Comparison of ENCODE assay signal across 13 cellular contexts in genomic region chr10:81920213-81920829, GRCh38. TPM values are rescaled to one million over a fixed set of nuclear protein-coding genes. Genes with fewer than 3 reads are reported as not detected.
DNase-seq lines count a peak whose midpoint lies in the region; ATAC-seq, FAIRE-seq and TF ChIP-seq lines count a peak whose summit lies in the region.
"Had no signal": no experiment of that assay in that cellular context is flagged by ENCODE, and none has a peak within 500 bp of the region (broad histone marks: within the 10 kb centered on the region; RNA-seq: fewer than 3 reads in every experiment).

No MANE protein-coding gene starts in this region.

- H3K4me3 ChIP-seq in astrocyte (ENCODE audit: insufficient read depth, low read depth, low read length) (no peak overlapping the region), retinal pigment epithelial cell (ENCODE audit: low read length) (no peak overlapping the region)
- H3K4me3 ChIP-seq: SK-N-MC had no signal

- H3K27ac ChIP-seq in astrocyte (ENCODE audit: low read depth, low read length) (no peak overlapping the region), caudate nucleus (ENCODE audit: low read depth, low read length) (no peak overlapping the region)
- H3K27ac ChIP-seq: SK-N-MC had no signal

- no peak for FAIRE-seq in astrocyte (lab: Jason Lieb, UNC)

- no peak overlapping the region for H3K27ac Mint-ChIP-seq in activated naive CD4-positive, alpha-beta T cell treated with anti-CD3 and anti-CD28 coated beads, Interleukin-2, amount 10 ng/mL, durations not matched to agents 7 days and 5 days
- no peak overlapping the region for H3K27ac Mint-ChIP-seq in astrocyte (ENCODE audit: unreplicated experiment)
- H3K27ac Mint-ChIP-seq: CD8-positive, alpha-beta T cell had no signal

- H3K9ac ChIP-seq in astrocyte (ENCODE audit: low read length) = no peak overlapping the region

- in situ Hi-C loops in G401 (cut with HindIII; ENCODE audit: low sequenced_read_pairs) = no loop called here

- no peaks in the 10 kb centered on the region for H3K79me2 ChIP-seq in astrocyte (ENCODE audit: insufficient read depth, low read length)

- no peaks in the 10 kb centered on the region for H3K36me3 Mint-ChIP-seq in activated naive CD4-positive, alpha-beta T cell treated with anti-CD3 and anti-CD28 coated beads, Interleukin-2, amount 10 ng/mL, durations not matched to agents 7 days and 5 days
- no peaks in the 10 kb centered on the region for H3K36me3 Mint-ChIP-seq in astrocyte (ENCODE audit: low read depth, unreplicated experiment)
- H3K36me3 Mint-ChIP-seq: CD8-positive, alpha-beta T cell had no signal

- CTCF ChIA-PET in activated naive CD4-positive, alpha-beta T cell treated with anti-CD3 and anti-CD28 coated beads, Interleukin-2, amount 10 ng/mL, durations not matched to agents 7 days and 5 days (lab: Charles Lee) = no interaction called here

- H3K27me3 ChIP-seq in astrocyte (ENCODE audit: insufficient read depth, low read length) = no peaks in the 10 kb centered on the region

- no peaks in the 10 kb centered on the region for H3K4me1 Mint-ChIP-seq in activated naive CD4-positive, alpha-beta T cell treated with anti-CD3 and anti-CD28 coated beads, Interleukin-2, amount 10 ng/mL, durations not matched to agents 7 days and 5 days
- H3K4me1 Mint-ChIP-seq in astrocyte (ENCODE audit: low read depth, unreplicated experiment) = peaks cover 2% of the 10 kb centered on the region

- TF ChIP-seq CTCF in astrocyte (IDR thresholded peaks at IDR 0.05; ENCODE audit: insufficient read depth, low read depth, low read length) = peak; percentile 37
- TF ChIP-seq CTCF in retinal pigment epithelial cell (conservative IDR thresholded peaks at IDR 0.05; ENCODE audit: low read depth, low read length) = peak; percentile 83

- H3K4me2 ChIP-seq in astrocyte (ENCODE audit: low read length) = no peak overlapping the region

- no peaks in the 10 kb centered on the region for H3K9me3 ChIP-seq in astrocyte (ENCODE audit: insufficient read depth, low read depth, low read length)

- H3K4me3 Mint-ChIP-seq in activated naive CD4-positive, alpha-beta T cell treated with anti-CD3 and anti-CD28 coated beads, Interleukin-2, amount 10 ng/mL, durations not matched to agents 7 days and 5 days = no peak overlapping the region
- H3K4me3 Mint-ChIP-seq in astrocyte (ENCODE audit: unreplicated experiment) = no peak overlapping the region
- H3K4me3 Mint-ChIP-seq: CD8-positive, alpha-beta T cell had no signal

- no peaks in the 10 kb centered on the region for H3K9me3 Mint-ChIP-seq in activated naive CD4-positive, alpha-beta T cell treated with anti-CD3 and anti-CD28 coated beads, Interleukin-2, amount 10 ng/mL, durations not matched to agents 7 days and 5 days
- no peaks in the 10 kb centered on the region for H3K9me3 Mint-ChIP-seq in astrocyte (ENCODE audit: unreplicated experiment)
- H3K9me3 Mint-ChIP-seq: CD8-positive, alpha-beta T cell had no signal

- no peak overlapping the region for H2AFZ ChIP-seq in astrocyte (ENCODE audit: low read depth, low read length)

- peak; percentile 21 for DNase-seq in activated naive CD4-positive, alpha-beta T cell treated with anti-CD3 and anti-CD28 coated beads, Interleukin-2, amount 10 ng/mL, durations not matched to agents 7 days and 5 days
- no peak for DNase-seq in activated naive CD4-positive, alpha-beta T cell treated with anti-CD3 and anti-CD28 coated beads, Interleukin-2, amount 50 U/mL, for 16 hours
- DNase-seq in astrocyte (ENCODE audit: low read depth) (no peak), retinal pigment epithelial cell (ENCODE audit: low read depth) (no peak), UCSD-AML1 (lab: John Stamatoyannopoulos, UW; ENCODE audit: unreplicated experiment) (no peak), G401 (ENCODE audit: low spot score) (no peak), caudate nucleus (lab: John Stamatoyannopoulos, UW) (no peak)
- DNase-seq: activated naive CD4-positive, alpha-beta T cell; CD8-positive, alpha-beta T cell; occipital lobe had no signal

- peak; percentile 82 for ATAC-seq in HG03342 (IDR thresholded peaks at IDR 0.05; ENCODE audit: unreplicated experiment)
- ATAC-seq: CD8-positive, alpha-beta T cell had no signal

- no peaks in the 10 kb centered on the region for H3K4me1 ChIP-seq in astrocyte (ENCODE audit: insufficient read depth, low read length)

- no peaks in the 10 kb centered on the region for H3K27me3 Mint-ChIP-seq in activated naive CD4-positive, alpha-beta T cell treated with anti-CD3 and anti-CD28 coated beads, Interleukin-2, amount 10 ng/mL, durations not matched to agents 7 days and 5 days
- no peaks in the 10 kb centered on the region for H3K27me3 Mint-ChIP-seq in astrocyte (ENCODE audit: low read depth, unreplicated experiment)

- no peaks in the 10 kb centered on the region for H3K36me3 ChIP-seq in astrocyte (ENCODE audit: insufficient read depth, low read length)

- H4K20me1 ChIP-seq in astrocyte (ENCODE audit: insufficient read depth, low read length) = no peaks in the 10 kb centered on the region

RNA-seq across cellular contexts. Expression of gene NRG3, which starts 45.3 kb away (rescaled TPM):
- total RNA-seq in astrocyte = 2.1 and 2.3 TPM in 2 replicates
- total RNA-seq in G401 (2014; rRNA removed; shearing (Covaris generic)) = not detected in 2 replicates
- total RNA-seq: CD8-positive, alpha-beta T cell; LHCN-M2 had no signal
